Comparison of ENCODE assay signal across 14 cellular contexts in genomic region chr7:100155553-100156317, GRCh38. TPM values are rescaled to one million over a fixed set of nuclear protein-coding genes. Genes with fewer than 3 reads are reported as not detected.
DNase-seq lines count a peak whose midpoint lies in the region; ATAC-seq and TF ChIP-seq lines count a peak whose summit lies in the region.
"Had no signal": no experiment of that assay in that cellular context is flagged by ENCODE, and none has a peak within 500 bp of the region (broad histone marks: within the 10 kb centered on the region; RNA-seq: fewer than 3 reads in every experiment).

No MANE protein-coding gene starts in this region.

- peaks cover 13% of the 10 kb centered on the region for H3K36me3 ChIP-seq in CD8-positive, alpha-beta T cell (ENCODE audit: insufficient read depth, low read length)
- peaks cover 21% of the 10 kb centered on the region for H3K36me3 ChIP-seq in H7 (replicated peaks; ENCODE audit: control insufficient read depth, insufficient read depth, low read length)
- H3K36me3 ChIP-seq in left lung = peaks cover 0 to 46% of the 10 kb centered on the region in 2 donors

- no peak for DNase-seq in CD8-positive, alpha-beta T cell
- peak; percentile 31 for DNase-seq in H7
- no peak for DNase-seq in activated naive CD4-positive, alpha-beta T cell treated with anti-CD3 and anti-CD28 coated beads, Interleukin-2, amount 50 U/mL, for 72 hours (ENCODE audit: low spot score in 2 of 2)
- no peak for DNase-seq in nephron progenitor cell
- no peak for DNase-seq in left lung
- no peak for DNase-seq in stimulated activated naive CD4-positive, alpha-beta T cell treated with Interleukin-2 at 50 U/mL for 16 hours (lab: John Stamatoyannopoulos, UW)
- DNase-seq: amygdala; cortex of kidney; esophagus squamous epithelium; heart right ventricle; MM.1S; SHP77 treated with DMSO at 0.1 percent for 48 hours; stimulated activated CD4-positive, alpha-beta T cell treated with anti-CD3 and anti-CD28 coated beads, Interleukin-2, amount 100 ng/mL, for 48 hours had no signal

- H3K9me3 ChIP-seq in CD8-positive, alpha-beta T cell (ENCODE audit: low read length) = no peaks in the 10 kb centered on the region
- H3K9me3 ChIP-seq in left lung = no peaks in the 10 kb centered on the region
- H3K9me3 ChIP-seq: esophagus squamous epithelium, heart right ventricle had no signal

- intact Hi-C loops in CD8-positive, alpha-beta T cell (cut with DNase I, micrococcal nuclease) = no loop called here
- intact Hi-C loops in left lung (cut with DNase I) = no loop called here

- H3K4me1 Mint-ChIP-seq in CD8-positive, alpha-beta T cell (ENCODE audit: low read depth) = peaks cover 52% of the 10 kb centered on the region
- H3K4me1 Mint-ChIP-seq in nephron progenitor cell = peaks cover 51% of the 10 kb centered on the region

- H3K36me3 Mint-ChIP-seq in CD8-positive, alpha-beta T cell = peaks cover 45% of the 10 kb centered on the region
- peaks cover 0 to 7% of the 10 kb centered on the region in 2 donors for H3K36me3 Mint-ChIP-seq in activated naive CD4-positive, alpha-beta T cell treated with anti-CD3 and anti-CD28 coated beads, Interleukin-2, amount 50 U/mL, for 72 hours
- peaks cover 21% of the 10 kb centered on the region for H3K36me3 Mint-ChIP-seq in nephron progenitor cell (ENCODE audit: low read depth)

- H3K27me3 ChIP-seq in CD8-positive, alpha-beta T cell (ENCODE audit: insufficient read depth, low read length) = no peaks in the 10 kb centered on the region
- H3K27me3 ChIP-seq in H7 (ENCODE audit: control insufficient read depth, insufficient read depth, low read length) (no peaks in the 10 kb centered on the region), left lung (no peaks in the 10 kb centered on the region)
- H3K27me3 ChIP-seq: esophagus squamous epithelium, heart right ventricle had no signal

- H3K27ac Mint-ChIP-seq in CD8-positive, alpha-beta T cell = peak overlapping the region; percentile 85
- peak overlapping the region; percentile 60 to 90 for H3K27ac Mint-ChIP-seq in activated naive CD4-positive, alpha-beta T cell treated with anti-CD3 and anti-CD28 coated beads, Interleukin-2, amount 50 U/mL, for 72 hours
- peak overlapping the region; percentile 69 for H3K27ac Mint-ChIP-seq in nephron progenitor cell

- CTCF ChIA-PET in CD8-positive, alpha-beta T cell (lab: Charles Lee) = interaction anchor here (0.7 to 3.4 kb wide), 7 partner anchors 18 to 66 kb away, joined by 3 to 13 read pairs (median 7); no protein-coding TSS in a partner anchor

- no peaks in the 10 kb centered on the region for H3K9me3 Mint-ChIP-seq in CD8-positive, alpha-beta T cell
- H3K9me3 Mint-ChIP-seq in activated naive CD4-positive, alpha-beta T cell treated with anti-CD3 and anti-CD28 coated beads, Interleukin-2, amount 50 U/mL, for 72 hours = no peaks in the 10 kb centered on the region
- no peaks in the 10 kb centered on the region for H3K9me3 Mint-ChIP-seq in nephron progenitor cell

- peaks cover 41% of the 10 kb centered on the region for H3K4me1 ChIP-seq in CD8-positive, alpha-beta T cell (ENCODE audit: insufficient read depth, low read length)
- H3K4me1 ChIP-seq in left lung = peaks cover 13 to 79% of the 10 kb centered on the region in 2 donors

- H3K27me3 Mint-ChIP-seq in CD8-positive, alpha-beta T cell (ENCODE audit: low read depth) = no peaks in the 10 kb centered on the region
- H3K27me3 Mint-ChIP-seq in nephron progenitor cell (ENCODE audit: low read depth, poor library complexity) = peaks cover 2% of the 10 kb centered on the region

- H3K4me3 Mint-ChIP-seq in CD8-positive, alpha-beta T cell = peak overlapping the region; percentile 85
- H3K4me3 Mint-ChIP-seq in nephron progenitor cell = no peak overlapping the region

- ATAC-seq in CD8-positive, alpha-beta T cell = no peak
- ATAC-seq in activated naive CD4-positive, alpha-beta T cell treated with anti-CD3 and anti-CD28 coated beads, Interleukin-2, amount 50 U/mL, for 72 hours = no peak
- ATAC-seq in left lung (no peak), GM21619 (IDR thresholded peaks at IDR 0.05; ENCODE audit: unreplicated experiment) (no peak)

- TF ChIP-seq CTCF in CD8-positive, alpha-beta T cell (IDR thresholded peaks at IDR 0.05) = no peak
- TF ChIP-seq CTCF in nephron progenitor cell (IDR thresholded peaks at IDR 0.05) = no peak
- no peak for TF ChIP-seq CTCF in left lung (IDR thresholded peaks at IDR 0.05)

- no peak overlapping the region for H3K4me3 ChIP-seq in CD8-positive, alpha-beta T cell (ENCODE audit: low read depth, low read length)
- H3K4me3 ChIP-seq in H7 (ENCODE audit: insufficient read depth, low read depth, low read length) (no peak overlapping the region), left lung (no peak overlapping the region)
- H3K4me3 ChIP-seq: esophagus squamous epithelium had no signal

- no peak overlapping the region for H3K27ac ChIP-seq in CD8-positive, alpha-beta T cell (ENCODE audit: low read depth, low read length)
- H3K27ac ChIP-seq in left lung = no peak overlapping the region

- POLR2A ChIA-PET in CD8-positive, alpha-beta T cell (lab: Charles Lee) = interaction anchor here (0.9 to 1.2 kb wide), 3 partner anchors 8 to 18 kb away, joined by 3 to 4 read pairs (median 3); partner anchors contain the start of gene LAMTOR4

RNA-seq across cellular contexts. Expression of gene TRAPPC14, which starts 2.8 kb away (rescaled TPM):
- 10 to 100 TPM; 40.6 to 47.1 TPM for total RNA-seq in CD8-positive, alpha-beta T cell
- 13.6 and 14.8 TPM in 2 replicates for total RNA-seq in H7 (2014; rRNA removed; shearing (Covaris generic))
- total RNA-seq in activated naive CD4-positive, alpha-beta T cell treated with anti-CD3 and anti-CD28 coated beads, Interleukin-2, amount 50 U/mL, for 72 hours = 10 to 100 TPM; 17.1 to 32.8 TPM
- 10 to 100 TPM; 23.3 to 30.1 TPM for total RNA-seq in left lung

RNA-seq across cellular contexts. Expression of gene LAMTOR4, which starts 7.0 kb away (rescaled TPM):
- 10 to 100 TPM; 68.4 to 83.1 TPM for total RNA-seq in CD8-positive, alpha-beta T cell
- total RNA-seq in H7 (2014; rRNA removed; shearing (Covaris generic)) = 143 and 165 TPM in 2 replicates
- 100 to 1,000 TPM; 147 to 153 TPM for total RNA-seq in activated naive CD4-positive, alpha-beta T cell treated with anti-CD3 and anti-CD28 coated beads, Interleukin-2, amount 50 U/mL, for 72 hours
- 100 to 1,000 TPM; 103 to 120 TPM for total RNA-seq in left lung

RNA-seq across cellular contexts. Expression of gene GAL3ST4, which starts 12.7 kb away (rescaled TPM):
- total RNA-seq in CD8-positive, alpha-beta T cell = 10 to 100 TPM; 10.2 to 11.5 TPM
- 0.73 and 3.1 TPM in 2 replicates for total RNA-seq in H7 (2014; rRNA removed; shearing (Covaris generic))
- total RNA-seq in activated naive CD4-positive, alpha-beta T cell treated with anti-CD3 and anti-CD28 coated beads, Interleukin-2, amount 50 U/mL, for 72 hours = 10 to 100 TPM in 1 of 2 donors, 1 to 10 TPM in 1; 7.7 to 12.5 TPM
- 10 to 100 TPM; 17.1 to 18.9 TPM for total RNA-seq in left lung

RNA-seq across cellular contexts. Expression of gene GPC2, which starts 21.4 kb away (rescaled TPM):
- 10 to 100 TPM; 10.5 to 13.3 TPM for total RNA-seq in CD8-positive, alpha-beta T cell
- 39.1 and 65.8 TPM in 2 replicates for total RNA-seq in H7 (2014; rRNA removed; shearing (Covaris generic))
- total RNA-seq in activated naive CD4-positive, alpha-beta T cell treated with anti-CD3 and anti-CD28 coated beads, Interleukin-2, amount 50 U/mL, for 72 hours = 10 to 100 TPM in 1 of 2 donors, 1 to 10 TPM in 1; 7.0 to 18.9 TPM
- 1 to 10 TPM; 2.5 to 3.5 TPM for total RNA-seq in left lung

RNA-seq across cellular contexts. Expression of gene STAG3, which starts 22.0 kb away (rescaled TPM):
- total RNA-seq in CD8-positive, alpha-beta T cell = 1 to 10 TPM; 6.3 to 6.6 TPM
- 2.4 and 10.3 TPM in 2 replicates for total RNA-seq in H7 (2014; rRNA removed; shearing (Covaris generic))
- 10 to 100 TPM; 33.3 to 54.2 TPM for total RNA-seq in activated naive CD4-positive, alpha-beta T cell treated with anti-CD3 and anti-CD28 coated beads, Interleukin-2, amount 50 U/mL, for 72 hours
- total RNA-seq in left lung = 1 to 10 TPM in 1 of 2 donors, under 1 TPM in 1; 0.96 to 3.7 TPM
